ENCODE assay signal across 19 cellular contexts in the genomic region with DNA sequence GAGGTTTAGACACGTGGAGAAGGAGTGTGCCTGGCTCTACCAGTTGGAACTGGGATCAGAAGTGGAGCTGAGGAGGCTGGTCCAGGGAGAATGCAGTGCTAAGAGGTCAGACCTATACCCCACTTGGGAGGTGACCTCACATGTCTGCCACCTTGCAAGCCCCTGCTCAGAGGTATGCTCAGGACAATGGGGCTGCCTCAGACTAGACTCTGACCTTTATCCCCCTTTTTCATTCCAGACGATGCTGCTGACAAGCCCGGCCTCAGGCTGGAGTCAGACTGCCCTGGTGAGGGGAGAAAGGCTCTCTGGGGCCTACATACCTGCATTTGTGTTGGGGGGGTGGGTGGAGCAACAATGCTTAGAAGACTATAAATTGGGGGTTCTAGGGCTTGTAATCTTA. TPM values are rescaled to one million over a fixed set of nuclear protein-coding genes. Genes with fewer than 3 reads are reported as not detected.
"Had no signal": no experiment of that assay in that cellular context is flagged by ENCODE, and none has a peak within 500 bp of the region (broad histone marks: within the 10 kb centered on the region; RNA-seq: fewer than 3 reads in every experiment).

No MANE protein-coding gene starts in this region.

- H3K27ac ChIP-seq: hepatocyte, neural progenitor cell, ovary, thoracic aorta, transverse colon had no signal

- DNase-seq: foreskin melanocyte; mucosa of descending colon; naive thymus-derived CD8-positive, alpha-beta T cell; ovary; right cardiac atrium; stimulated activated CD4-positive, alpha-beta T cell treated with anti-CD3 and anti-CD28 coated beads, Interleukin-1b, Interleukin-23, amount 100 ng/mL, for 48 hours; stimulated activated CD4-positive, alpha-beta T cell treated with anti-CD3 and anti-CD28 coated beads, Interleukin-4, amount 100 ng/mL, for 24 hours; transverse colon had no signal

- H3K27ac Mint-ChIP-seq: dendritic cell treated with granulocyte-macrophage colony-stimulating factor and Interleukin-4, amounts not matched to agents 40 ng/mL and 50 ng/mL, for 4 days; neural progenitor cell; progenitor cell of endocrine pancreas; stimulated activated memory B cell treated with anti-CD40 and anti-IgM and Interleukin-4, amounts not matched to agents 10 μg/mL and 1 μg/mL and 100 μg/mL, for 72 hours; stimulated activated naive CD8-positive, alpha-beta T cell treated with anti-CD3 and anti-CD28 coated beads, Interleukin-15, Interleukin-2, amounts not matched to agents 100 ng/mL and 50 ng/mL, for 24 hours had no signal

- H3K27me3 ChIP-seq: ovary had no signal

- H3K79me2 ChIP-seq: hepatocyte had no signal

- H3K4me3 Mint-ChIP-seq: central memory CD8-positive, alpha-beta T cell; dendritic cell treated with granulocyte-macrophage colony-stimulating factor and Interleukin-4, amounts not matched to agents 40 ng/mL and 50 ng/mL, for 4 days; naive thymus-derived CD8-positive, alpha-beta T cell; neural progenitor cell; stimulated activated memory B cell treated with anti-CD40 and anti-IgM and Interleukin-4, amounts not matched to agents 10 μg/mL and 1 μg/mL and 100 μg/mL, for 72 hours; stimulated activated naive CD8-positive, alpha-beta T cell treated with anti-CD3 and anti-CD28 coated beads, Interleukin-15, Interleukin-2, amounts not matched to agents 100 ng/mL and 50 ng/mL, for 24 hours had no signal

- H2AFZ ChIP-seq: hepatocyte, neural progenitor cell had no signal

- H3K9me3 Mint-ChIP-seq: central memory CD8-positive, alpha-beta T cell; dendritic cell treated with granulocyte-macrophage colony-stimulating factor and Interleukin-4, amounts not matched to agents 40 ng/mL and 50 ng/mL, for 4 days; naive thymus-derived CD8-positive, alpha-beta T cell; neural progenitor cell; stimulated activated memory B cell treated with anti-CD40 and anti-IgM and Interleukin-4, amounts not matched to agents 10 μg/mL and 1 μg/mL and 100 μg/mL, for 72 hours; stimulated activated naive CD8-positive, alpha-beta T cell treated with anti-CD3 and anti-CD28 coated beads, Interleukin-15, Interleukin-2, amounts not matched to agents 100 ng/mL and 50 ng/mL, for 24 hours had no signal

- H3K9ac ChIP-seq: neural progenitor cell had no signal

- H3K4me2 ChIP-seq: hepatocyte, neural progenitor cell had no signal

- H3K36me3 Mint-ChIP-seq: naive thymus-derived CD8-positive, alpha-beta T cell; neural progenitor cell; stimulated activated memory B cell treated with anti-CD40 and anti-IgM and Interleukin-4, amounts not matched to agents 10 μg/mL and 1 μg/mL and 100 μg/mL, for 72 hours had no signal

- H3K9me3 ChIP-seq: mucosa of descending colon, ovary, thoracic aorta, transverse colon had no signal

RNA-seq across cellular contexts. Expression of gene KCNJ10, which starts 5.2 kb away (rescaled TPM):
- total RNA-seq: hepatocyte; lung microvascular endothelial cell; naive thymus-derived CD8-positive, alpha-beta T cell; thoracic aorta; transverse colon had no signal

RNA-seq across cellular contexts. Expression of gene KCNJ9, which starts 16.6 kb away (rescaled TPM):
- total RNA-seq: hepatocyte; kidney epithelial cell; liver; lung microvascular endothelial cell; naive thymus-derived CD8-positive, alpha-beta T cell; ovary; progenitor cell of endocrine pancreas; right cardiac atrium had no signal

RNA-seq across cellular contexts. Expression of gene ATP1A2, which starts 50.8 kb away (rescaled TPM):
- total RNA-seq: lung microvascular endothelial cell; naive thymus-derived CD8-positive, alpha-beta T cell; progenitor cell of endocrine pancreas had no signal
